8 cellular contexts compared by ENCODE assay signal in genomic region chr1:209207126-209207700, GRCh38.
A peak's percentile ranks its signal among the peaks of the same experiment; 100 is the strongest.
DNase-seq lines count a peak whose midpoint lies in the region; ATAC-seq and TF ChIP-seq lines count a peak whose summit lies in the region.

No MANE protein-coding gene starts in this region.

- intact Hi-C loops in psoas muscle (cut with DNase I), result loop anchor here in 1 of 2 donors (2.0 to 10.0 kb wide), 2 partner anchors 148 to 554 kb away; no protein-coding TSS in a partner anchor

- H3K4me1 Mint-ChIP-seq in activated naive CD4-positive, alpha-beta T cell treated with anti-CD3 and anti-CD28 coated beads, Interleukin-2, amount 10 ng/mL, durations not matched to agents 7 days and 5 days, result no peaks in the 10 kb centered on the region

- 21 to 29% (median 25%) methylated on average over 11 of the region's 11 CpGs for WGBS in psoas muscle, 3 donors

- no peak overlapping the region for H3K9ac ChIP-seq in KMS-11

- H3K27ac ChIP-seq in KMS-11, result no peak overlapping the region
- H3K27ac ChIP-seq in psoas muscle, result no peak overlapping the region

- peaks cover 40% of the 10 kb centered on the region for H3K27me3 Mint-ChIP-seq in activated naive CD4-positive, alpha-beta T cell treated with anti-CD3 and anti-CD28 coated beads, Interleukin-2, amount 10 ng/mL, durations not matched to agents 7 days and 5 days

- no peak overlapping the region for H3K27ac Mint-ChIP-seq in activated naive CD4-positive, alpha-beta T cell treated with anti-CD3 and anti-CD28 coated beads, Interleukin-2, amount 10 ng/mL, durations not matched to agents 7 days and 5 days

- no peak for TF ChIP-seq CTCF in KMS-11 (conservative IDR thresholded peaks at IDR 0.05; ENCODE audit: low read depth, low read length)
- no peak for TF ChIP-seq CTCF in fibroblast of the aortic adventitia (IDR thresholded peaks at IDR 0.05; ENCODE audit: insufficient read depth, low read length)
- TF ChIP-seq CTCF in psoas muscle (IDR thresholded peaks at IDR 0.05), result no peak

- no peaks in the 10 kb centered on the region for H4K20me1 ChIP-seq in KMS-11 (ENCODE audit: insufficient read depth)

- peak overlapping the region; percentile 21; the same call in 1 of the 2 replicates for H3K4me2 ChIP-seq in KMS-11

- H3K4me3 ChIP-seq in KMS-11 (IDR thresholded peaks at IDR 0.05; ENCODE audit: insufficient read depth, low read depth, low read length) (no peak overlapping the region), fibroblast of the aortic adventitia (ENCODE audit: low read depth, low read length) (peak overlapping the region; percentile 6), psoas muscle (peak overlapping the region; percentile 38)

- no peaks in the 10 kb centered on the region for H3K9me3 Mint-ChIP-seq in activated naive CD4-positive, alpha-beta T cell treated with anti-CD3 and anti-CD28 coated beads, Interleukin-2, amount 10 ng/mL, durations not matched to agents 7 days and 5 days

- no peaks in the 10 kb centered on the region for H3K79me2 ChIP-seq in KMS-11 (ENCODE audit: insufficient read depth, low read depth)

- DNase-seq in fibroblast of the aortic adventitia (ENCODE audit: low read depth) (no peak), psoas muscle (no peak)
- no peak for DNase-seq in activated naive CD4-positive, alpha-beta T cell treated with anti-CD3 and anti-CD28 coated beads, Interleukin-2, amount 10 ng/mL, durations not matched to agents 7 days and 5 days
- DNase-seq in activated CD4-positive, alpha-beta T cell treated with anti-CD3 and anti-CD28 coated beads for 1 hour, result no peak

- CTCF ChIA-PET in activated naive CD4-positive, alpha-beta T cell treated with anti-CD3 and anti-CD28 coated beads, Interleukin-2, amount 10 ng/mL, durations not matched to agents 7 days and 5 days (lab: Charles Lee), result interaction anchor here (0.6 to 1.7 kb wide), 8 partner anchors 12 to 596 kb away, joined by 3 to 7 read pairs (median 4); no protein-coding TSS in a partner anchor

- H3K9me3 ChIP-seq in psoas muscle, result no peaks in the 10 kb centered on the region

- peak overlapping the region; percentile 70 for H2AFZ ChIP-seq in KMS-11 (ENCODE audit: low read depth)

- H3K36me3 Mint-ChIP-seq in activated naive CD4-positive, alpha-beta T cell treated with anti-CD3 and anti-CD28 coated beads, Interleukin-2, amount 10 ng/mL, durations not matched to agents 7 days and 5 days, result no peaks in the 10 kb centered on the region

- H3K27me3 ChIP-seq in KMS-11 (ENCODE audit: insufficient read depth, low read depth) (no peaks in the 10 kb centered on the region), psoas muscle (ENCODE audit: insufficient read depth in 3 of 3, low read length in 2 of 3) (peaks cover 0 to 22% (median 4%) of the 10 kb centered on the region in 3 donors)

- ATAC-seq in GM18873 (IDR thresholded peaks at IDR 0.05; ENCODE audit: low FRiP score, unreplicated experiment) (peak; percentile 13), psoas muscle (peak; percentile 12 to 48 (median 20)), HG03342 (IDR thresholded peaks at IDR 0.05; ENCODE audit: unreplicated experiment) (no peak), HG03280 (IDR thresholded peaks at IDR 0.05; ENCODE audit: unreplicated experiment) (no peak)

- H3K36me3 ChIP-seq in KMS-11 (ENCODE audit: insufficient read depth) (no peaks in the 10 kb centered on the region), psoas muscle (ENCODE audit: insufficient read depth in 1 of 2, low read depth in 1 of 2) (no peaks in the 10 kb centered on the region)

- peaks cover 5% of the 10 kb centered on the region for H3K4me1 ChIP-seq in KMS-11 (ENCODE audit: low read depth, poor library complexity, severe bottlenecking)
- H3K4me1 ChIP-seq in psoas muscle, result no peaks in the 10 kb centered on the region

- no peak overlapping the region for H3K4me3 Mint-ChIP-seq in activated naive CD4-positive, alpha-beta T cell treated with anti-CD3 and anti-CD28 coated beads, Interleukin-2, amount 10 ng/mL, durations not matched to agents 7 days and 5 days

Comparison
In these comparisons a context has a peak if more than half of its experiments do, and no peak if none do; other contexts are left out.
1. ATAC-seq: peak in GM18873 (single experiment) and psoas muscle (4 of 4); none in HG03342 (single experiment) and HG03280 (single experiment).